Comparison of ENCODE assay signal across 2 cellular contexts in genomic region chr13:47230155-47230554, GRCh38.
TF ChIP-seq lines count a peak whose summit lies in the region.

No MANE protein-coding gene starts in this region.

TF ChIP-seq in A549, 52 proteins besides CTCF, POLR2A, EP300 and RAD21 (continued from another document):
- TF ChIP-seq, protein P1, sequence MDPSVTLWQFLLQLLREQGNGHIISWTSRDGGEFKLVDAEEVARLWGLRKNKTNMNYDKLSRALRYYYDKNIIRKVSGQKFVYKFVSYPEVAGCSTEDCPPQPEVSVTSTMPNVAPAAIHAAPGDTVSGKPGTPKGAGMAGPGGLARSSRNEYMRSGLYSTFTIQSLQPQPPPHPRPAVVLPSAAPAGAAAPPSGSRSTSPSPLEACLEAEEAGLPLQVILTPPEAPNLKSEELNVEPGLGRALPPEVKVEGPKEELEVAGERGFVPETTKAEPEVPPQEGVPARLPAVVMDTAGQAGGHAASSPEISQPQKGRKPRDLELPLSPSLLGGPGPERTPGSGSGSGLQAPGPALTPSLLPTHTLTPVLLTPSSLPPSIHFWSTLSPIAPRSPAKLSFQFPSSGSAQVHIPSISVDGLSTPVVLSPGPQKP (IDR thresholded peaks at IDR 0.05; ENCODE audit: low read depth, low read length) = no peak
- TF ChIP-seq MAFK (IDR thresholded peaks at IDR 0.05; ENCODE audit: partially characterized antibody) = peak; percentile 67

TF ChIP-seq in K562, 482 proteins besides CTCF, POLR2A, EP300 and RAD21 (continued from another document):
- TF ChIP-seq, protein P2, sequence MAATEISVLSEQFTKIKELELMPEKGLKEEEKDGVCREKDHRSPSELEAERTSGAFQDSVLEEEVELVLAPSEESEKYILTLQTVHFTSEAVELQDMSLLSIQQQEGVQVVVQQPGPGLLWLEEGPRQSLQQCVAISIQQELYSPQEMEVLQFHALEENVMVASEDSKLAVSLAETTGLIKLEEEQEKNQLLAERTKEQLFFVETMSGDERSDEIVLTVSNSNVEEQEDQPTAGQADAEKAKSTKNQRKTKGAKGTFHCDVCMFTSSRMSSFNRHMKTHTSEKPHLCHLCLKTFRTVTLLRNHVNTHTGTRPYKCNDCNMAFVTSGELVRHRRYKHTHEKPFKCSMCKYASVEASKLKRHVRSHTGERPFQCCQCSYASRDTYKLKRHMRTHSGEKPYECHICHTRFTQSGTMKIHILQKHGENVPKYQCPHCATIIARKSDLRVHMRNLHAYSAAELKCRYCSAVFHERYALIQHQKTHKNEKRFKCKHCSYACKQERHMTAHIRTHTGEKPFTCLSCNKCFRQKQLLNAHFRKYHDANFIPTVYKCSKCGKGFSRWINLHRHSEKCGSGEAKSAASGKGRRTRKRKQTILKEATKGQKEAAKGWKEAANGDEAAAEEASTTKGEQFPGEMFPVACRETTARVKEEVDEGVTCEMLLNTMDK (IDR thresholded peaks at IDR 0.05; ENCODE audit: borderline replicate concordance, insufficient read depth, low read depth, low read length, poor library complexity, severe bottlenecking) = no peak
- no peak for TF ChIP-seq SREBF2 (CRISPR knock-in tag; IDR thresholded peaks at IDR 0.05)
